ENCODE assay signal across 21 cellular contexts in genomic region chr9:88997646-88998045, GRCh38. TPM values are rescaled to one million over a fixed set of nuclear protein-coding genes. Genes with fewer than 3 reads are reported as not detected.
"Had no signal": no experiment of that assay in that cellular context is flagged by ENCODE, and none has a peak within 500 bp of the region (broad histone marks: within the 10 kb centered on the region; RNA-seq: fewer than 3 reads in every experiment).

No MANE protein-coding gene starts in this region.

- H3K4me3 ChIP-seq: body of pancreas, left lung, neural progenitor cell, SJCRH30, spleen, upper lobe of right lung had no signal

- H3K4me2 ChIP-seq: neural progenitor cell had no signal

- H3K9ac ChIP-seq: neural progenitor cell, parathyroid adenoma had no signal

- H2AFZ ChIP-seq: neural progenitor cell, parathyroid adenoma had no signal

- H3K27ac ChIP-seq: left lung, neural progenitor cell, parathyroid adenoma, SJCRH30, upper lobe of right lung had no signal

- H3K9me3 ChIP-seq: body of pancreas, left lung, SJCRH30, spleen, upper lobe of right lung had no signal

- ATAC-seq: body of pancreas; esophagus mucosa; left lung; stimulated activated naive B cell treated with anti-CD40 and anti-IgM and Interleukin-4, amounts not matched to agents 10 μg/mL and 1 μg/mL and 100 μg/mL, for 72 hours; T-cell; upper lobe of right lung had no signal

- DNase-seq: activated CD4-positive, alpha-beta memory T cell treated with anti-CD3 and anti-CD28 coated beads for 36 hours; activated CD4-positive, alpha-beta T cell treated with anti-CD3 and anti-CD28 coated beads for 1 hour; activated naive CD4-positive, alpha-beta T cell treated with anti-CD3 and anti-CD28 coated beads, Interleukin-2, amount 50 U/mL, for 16 hours; activated T-cell treated with anti-CD3 and anti-CD28 coated beads for 4 hours; body of pancreas; dermis blood vessel endothelial cell; foreskin fibroblast; head of caudate nucleus; islet precursor cell; retina; SJCRH30; spleen; stimulated activated CD4-positive, alpha-beta T cell treated with anti-CD3 and anti-CD28 coated beads, Interleukin-1b, Interleukin-23, amount 100 ng/mL, for 48 hours; stimulated activated naive B cell treated with anti-CD40 and anti-IgM and Interleukin-4, amounts not matched to agents 10 μg/mL and 1 μg/mL and 100 μg/mL, for 72 hours; T-cell; T1000; upper lobe of right lung had no signal

- H3K4me1 ChIP-seq: parathyroid adenoma, SJCRH30 had no signal

- H3K27me3 ChIP-seq: body of pancreas, neural progenitor cell, SJCRH30, upper lobe of right lung had no signal

- H3K79me2 ChIP-seq: parathyroid adenoma had no signal

- H3K36me3 ChIP-seq: left lung, neural progenitor cell, SJCRH30, upper lobe of right lung had no signal

RNA-seq across cellular contexts. Expression of gene S1PR3, which starts 6.4 kb away (rescaled TPM):
- total RNA-seq: SJCRH30 had no signal
